In genomic region chr1:29969576-29969975, GRCh38 we compare ENCODE assay signal across 21 cellular contexts.
DNase-seq lines count a peak whose midpoint lies in the region; ATAC-seq and TF ChIP-seq lines count a peak whose summit lies in the region.
"Had no signal": no experiment of that assay in that cellular context is flagged by ENCODE, and none has a peak within 500 bp of the region (broad histone marks: within the 10 kb centered on the region; RNA-seq: fewer than 3 reads in every experiment).

No MANE protein-coding gene starts in this region.

- H4K20me1 ChIP-seq in mammary epithelial cell (ENCODE audit: insufficient read depth, low read length), result no peaks in the 10 kb centered on the region

- WGBS in mammary epithelial cell (ENCODE audit: low coverage, missing lambda C conversion rate), result 62% methylated on average over 3 of the region's 3 CpGs

- H3K4me1 ChIP-seq in mammary epithelial cell (ENCODE audit: insufficient read depth, low read length), result peaks cover 6% of the 10 kb centered on the region
- H3K4me1 ChIP-seq in vagina, result no peaks in the 10 kb centered on the region

- H3K27ac Mint-ChIP-seq in MCF 10A (ENCODE audit: low read depth, unreplicated experiment), result no peak overlapping the region
- H3K27ac Mint-ChIP-seq in activated CD8-positive, alpha-beta T cell treated with anti-CD3 and anti-CD28 coated beads, Interleukin-2, amount 10 ng/mL, durations not matched to agents 7 days and 5 days, result no peak overlapping the region
- H3K27ac Mint-ChIP-seq: CD8-positive, alpha-beta memory T cell had no signal

- DNase-seq in mammary epithelial cell, result peak; percentile 27
- no peak for DNase-seq in MCF 10A (ENCODE audit: unreplicated experiment)
- peak; percentile 38 for DNase-seq in inferior parietal cortex (ENCODE audit: extremely low spot score)
- DNase-seq in mucosa of gallbladder (ENCODE audit: low spot score), result peak; percentile 0
- DNase-seq in vagina (ENCODE audit: extremely low spot score in 2 of 2), result peak; percentile 34 to 40
- no peak for DNase-seq in activated CD8-positive, alpha-beta T cell treated with anti-CD3 and anti-CD28 coated beads, Interleukin-2, amount 10 ng/mL, durations not matched to agents 7 days and 5 days
- DNase-seq in GM20000 (ENCODE audit: low spot score), result no peak
- DNase-seq: CD8-positive, alpha-beta memory T cell; GF-D8; KBM-7; NCI-H1105; NCI-H146; NCI-H2029; NCI-H226; NCI-H510A treated with DMSO at 0.1 percent for 48 hours; NCI-H748 treated with DMSO at 0.1 percent for 48 hours; SHP77 treated with DMSO at 0.1 percent for 48 hours had no signal

- no peaks in the 10 kb centered on the region for H3K9me3 Mint-ChIP-seq in MCF 10A (ENCODE audit: unreplicated experiment)
- no peaks in the 10 kb centered on the region for H3K9me3 Mint-ChIP-seq in activated CD8-positive, alpha-beta T cell treated with anti-CD3 and anti-CD28 coated beads, Interleukin-2, amount 10 ng/mL, durations not matched to agents 7 days and 5 days (ENCODE audit: insufficient read depth)

- H3K4me2 ChIP-seq in mammary epithelial cell (ENCODE audit: insufficient read depth, low read depth, low read length), result no peak overlapping the region

- H3K4me3 ChIP-seq in mammary epithelial cell (replicated peaks in 1 of 3; ENCODE audit: insufficient read depth in 1 of 3, low read depth in 2 of 3, low read length in 3 of 3), result no peak overlapping the region
- H3K4me3 ChIP-seq in vagina, result no peak overlapping the region

- H3K9me3 ChIP-seq in mammary epithelial cell (replicated peaks; ENCODE audit: insufficient read depth, low read length) (no peaks in the 10 kb centered on the region), vagina (no peaks in the 10 kb centered on the region)

- H3K27me3 ChIP-seq in mammary epithelial cell (ENCODE audit: insufficient read depth, low read length) (no peaks in the 10 kb centered on the region), vagina (no peaks in the 10 kb centered on the region)

- dilution Hi-C loops in mammary epithelial cell (cut with HindIII; ENCODE audit: low sequenced_read_pairs), result no loop called here

- H3K79me2 ChIP-seq in mammary epithelial cell (ENCODE audit: insufficient read depth, low read length), result no peaks in the 10 kb centered on the region

- peaks cover 58% of the 10 kb centered on the region for H3K27me3 Mint-ChIP-seq in MCF 10A (ENCODE audit: insufficient read depth, unreplicated experiment)
- H3K27me3 Mint-ChIP-seq in activated CD8-positive, alpha-beta T cell treated with anti-CD3 and anti-CD28 coated beads, Interleukin-2, amount 10 ng/mL, durations not matched to agents 7 days and 5 days (ENCODE audit: low read depth), result no peaks in the 10 kb centered on the region

- no peak overlapping the region for H2AFZ ChIP-seq in mammary epithelial cell (ENCODE audit: low read depth, low read length)

- H3K27ac ChIP-seq in mammary epithelial cell (ENCODE audit: insufficient read depth, low read depth, low read length), result no peak overlapping the region
- no peak overlapping the region for H3K27ac ChIP-seq in vagina
- H3K27ac ChIP-seq: C4-2B, RWPE1 had no signal

- H3K36me3 Mint-ChIP-seq in MCF 10A (ENCODE audit: insufficient read depth, unreplicated experiment), result no peaks in the 10 kb centered on the region
- H3K36me3 Mint-ChIP-seq in activated CD8-positive, alpha-beta T cell treated with anti-CD3 and anti-CD28 coated beads, Interleukin-2, amount 10 ng/mL, durations not matched to agents 7 days and 5 days (ENCODE audit: low read depth), result no peaks in the 10 kb centered on the region

- POLR2A ChIA-PET in MCF 10A (lab: Yijun Ruan, JAX), result interaction anchor here (0.6 kb wide), 2 partner anchors 53 to 588 kb away, joined by 3 to 4 read pairs; no protein-coding TSS in a partner anchor
- POLR2A ChIA-PET in activated CD8-positive, alpha-beta T cell treated with anti-CD3 and anti-CD28 coated beads, Interleukin-2, amount 10 ng/mL, durations not matched to agents 7 days and 5 days (lab: Charles Lee), result interaction anchor here (0.6 kb wide), 1 partner anchor 643 kb away, joined by 3 read pairs; no protein-coding TSS in a partner anchor

- H3K9ac ChIP-seq in mammary epithelial cell (ENCODE audit: insufficient read depth, low read length), result no peak overlapping the region

- TF ChIP-seq CTCF in mammary epithelial cell (conservative IDR thresholded peaks at IDR 0.05 in 1 of 2, IDR thresholded peaks at IDR 0.05 in 1 of 2; ENCODE audit: extremely low read depth in 1 of 2, insufficient read depth in 1 of 2, low read depth in 1 of 2, low read length in 2 of 2) (no peak), MCF 10A (IDR thresholded peaks at IDR 0.05; ENCODE audit: unreplicated experiment) (no peak), vagina (IDR thresholded peaks at IDR 0.05) (no peak), GM20000 (IDR thresholded peaks at IDR 0.05; ENCODE audit: extremely low read depth, missing control alignments) (no peak)

- CTCF ChIA-PET in mammary epithelial cell (lab: Charles Lee; ENCODE audit: low non-redundant PET), result interaction anchor here (0.6 kb wide), 1 partner anchor 454 kb away, joined by 3 read pairs; no protein-coding TSS in a partner anchor
- CTCF ChIA-PET in MCF 10A (lab: Yijun Ruan, JAX), result interaction anchor here (0.9 kb wide), 1 partner anchor 142 kb away, joined by 3 read pairs; no protein-coding TSS in a partner anchor
- CTCF ChIA-PET in activated CD8-positive, alpha-beta T cell treated with anti-CD3 and anti-CD28 coated beads, Interleukin-2, amount 10 ng/mL, durations not matched to agents 7 days and 5 days (lab: Charles Lee), result no interaction called here

- H3K4me3 Mint-ChIP-seq in MCF 10A (ENCODE audit: unreplicated experiment), result no peak overlapping the region
- H3K4me3 Mint-ChIP-seq in activated CD8-positive, alpha-beta T cell treated with anti-CD3 and anti-CD28 coated beads, Interleukin-2, amount 10 ng/mL, durations not matched to agents 7 days and 5 days, result no peak overlapping the region
- H3K4me3 Mint-ChIP-seq: CD8-positive, alpha-beta memory T cell had no signal

- BruUV-seq in mammary epithelial cell (replicated peaks; lab: Mats Ljungman, UMichigan), result no TSS peak
- BruUV-seq in MCF 10A (replicated peaks; lab: Mats Ljungman, UMichigan), result no TSS peak

- no peak for ATAC-seq in activated CD8-positive, alpha-beta T cell treated with anti-CD3 and anti-CD28 coated beads, Interleukin-2, amount 10 ng/mL, durations not matched to agents 7 days and 5 days
- no peak for ATAC-seq in GM21723 (IDR thresholded peaks at IDR 0.05; ENCODE audit: unreplicated experiment)
- ATAC-seq: HCT116 had no signal

- no peak for TF ChIP-seq POLR2A in vagina (IDR thresholded peaks at IDR 0.05)

- intact Hi-C loops in mammary epithelial cell (cut with micrococcal nuclease), result no loop called here
- intact Hi-C loops in MCF 10A (cut with micrococcal nuclease), result no loop called here
- intact Hi-C loops in vagina (cut with DNase I), result no loop called here

- in situ Hi-C loops in mammary epithelial cell (cut with MboI; ENCODE audit: low sequenced_read_pairs in 2 of 2), result no loop called here

- peaks cover 6% of the 10 kb centered on the region for H3K4me1 Mint-ChIP-seq in MCF 10A (ENCODE audit: insufficient read depth, unreplicated experiment)
- H3K4me1 Mint-ChIP-seq in activated CD8-positive, alpha-beta T cell treated with anti-CD3 and anti-CD28 coated beads, Interleukin-2, amount 10 ng/mL, durations not matched to agents 7 days and 5 days (ENCODE audit: low read depth), result no peaks in the 10 kb centered on the region
- H3K4me1 Mint-ChIP-seq: CD8-positive, alpha-beta memory T cell had no signal

- H3K36me3 ChIP-seq in mammary epithelial cell (ENCODE audit: insufficient read depth, low read length) (no peaks in the 10 kb centered on the region), vagina (no peaks in the 10 kb centered on the region)

Comparison
In these comparisons a context has a peak if more than half of its experiments do, and no peak if none do; other contexts are left out.
1. DNase-seq: peak in mammary epithelial cell (single experiment), inferior parietal cortex (single experiment), mucosa of gallbladder (single experiment) and vagina (2 of 2); none in MCF 10A (single experiment), activated CD8-positive, alpha-beta T cell treated with anti-CD3 and anti-CD28 coated beads, Interleukin-2, amount 10 ng/mL, durations not matched to agents 7 days and 5 days (single experiment) and GM20000 (single experiment).